In the genomic region with DNA sequence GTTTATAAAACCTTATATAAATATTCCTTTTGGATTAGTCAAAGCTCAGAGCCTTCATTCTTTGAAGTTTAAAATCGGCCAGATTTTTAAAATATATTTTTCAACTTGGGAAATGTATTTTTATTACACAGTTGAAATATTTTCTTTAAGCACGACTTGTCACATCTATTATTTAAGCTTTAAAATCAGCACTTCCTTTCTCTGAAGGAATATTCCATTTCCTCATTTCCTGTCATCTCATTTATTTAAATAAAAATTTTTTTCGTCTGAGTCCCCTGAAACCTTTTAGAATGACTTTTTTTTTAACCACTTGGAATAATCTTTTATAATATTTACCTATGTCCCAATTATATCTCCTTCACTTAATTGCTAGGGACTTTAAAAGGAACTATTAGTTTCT, we compare ENCODE assay signal across 2 cellular contexts.
TF ChIP-seq lines count a peak whose summit lies in the region.

No MANE protein-coding gene starts in this region.

TF ChIP-seq in SK-N-SH, 30 proteins besides CTCF, POLR2A, EP300 and RAD21 (continued from another document):
- TF ChIP-seq, protein P1, sequence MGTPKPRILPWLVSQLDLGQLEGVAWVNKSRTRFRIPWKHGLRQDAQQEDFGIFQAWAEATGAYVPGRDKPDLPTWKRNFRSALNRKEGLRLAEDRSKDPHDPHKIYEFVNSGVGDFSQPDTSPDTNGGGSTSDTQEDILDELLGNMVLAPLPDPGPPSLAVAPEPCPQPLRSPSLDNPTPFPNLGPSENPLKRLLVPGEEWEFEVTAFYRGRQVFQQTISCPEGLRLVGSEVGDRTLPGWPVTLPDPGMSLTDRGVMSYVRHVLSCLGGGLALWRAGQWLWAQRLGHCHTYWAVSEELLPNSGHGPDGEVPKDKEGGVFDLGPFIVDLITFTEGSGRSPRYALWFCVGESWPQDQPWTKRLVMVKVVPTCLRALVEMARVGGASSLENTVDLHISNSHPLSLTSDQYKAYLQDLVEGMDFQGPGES (IDR thresholded peaks at IDR 0.05; ENCODE audit: low read depth, low read length): no peak
- TF ChIP-seq RCOR1 (IDR thresholded peaks at IDR 0.05; ENCODE audit: low read length) (no peak), JUND (IDR thresholded peaks at IDR 0.05) (no peak)

TF ChIP-seq in SK-N-SH treated with all-trans-retinoic acid at 6 μM for 48 hours, 23 proteins besides CTCF, POLR2A, EP300 and RAD21 (continued from another document):
- TF ChIP-seq, protein P2, sequence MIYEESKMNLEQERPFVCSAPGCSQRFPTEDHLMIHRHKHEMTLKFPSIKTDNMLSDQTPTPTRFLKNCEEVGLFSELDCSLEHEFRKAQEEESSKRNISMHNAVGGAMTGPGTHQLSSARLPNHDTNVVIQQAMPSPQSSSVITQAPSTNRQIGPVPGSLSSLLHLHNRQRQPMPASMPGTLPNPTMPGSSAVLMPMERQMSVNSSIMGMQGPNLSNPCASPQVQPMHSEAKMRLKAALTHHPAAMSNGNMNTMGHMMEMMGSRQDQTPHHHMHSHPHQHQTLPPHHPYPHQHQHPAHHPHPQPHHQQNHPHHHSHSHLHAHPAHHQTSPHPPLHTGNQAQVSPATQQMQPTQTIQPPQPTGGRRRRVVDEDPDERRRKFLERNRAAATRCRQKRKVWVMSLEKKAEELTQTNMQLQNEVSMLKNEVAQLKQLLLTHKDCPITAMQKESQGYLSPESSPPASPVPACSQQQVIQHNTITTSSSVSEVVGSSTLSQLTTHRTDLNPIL (CRISPR knock-in tag; IDR thresholded peaks at IDR 0.05; ENCODE audit: low read depth): no peak
- TF ChIP-seq ZNF565 (CRISPR knock-in tag; conservative IDR thresholded peaks at IDR 0.05; ENCODE audit: low read depth): no peak
- TF ChIP-seq GLIS3 (CRISPR knock-in tag; IDR thresholded peaks at IDR 0.05): no peak
- no peak for TF ChIP-seq ZNF70 (CRISPR knock-in tag; IDR thresholded peaks at IDR 0.05)
